In genomic region chr3:121844892-121845291, GRCh38 we compare ENCODE assay signal across 26 cellular contexts.
"Had no signal": no experiment of that assay in that cellular context is flagged by ENCODE, and none has a peak within 500 bp of the region (broad histone marks: within the 10 kb centered on the region; RNA-seq: fewer than 3 reads in every experiment).

No MANE protein-coding gene starts in this region.

- H3K4me2 ChIP-seq: neural progenitor cell had no signal

- H2AFZ ChIP-seq: neural progenitor cell, parathyroid adenoma had no signal

- H3K9ac ChIP-seq: neural progenitor cell, parathyroid adenoma had no signal

- H3K27me3 ChIP-seq: heart left ventricle, neural progenitor cell, neutrophil, sigmoid colon, spleen, suprapubic skin, tibial artery, upper lobe of right lung had no signal

- H3K27ac Mint-ChIP-seq: mesothelial cell of epicardium; natural killer cell; nephron progenitor cell; neural progenitor cell; stimulated activated effector memory CD8-positive, alpha-beta T cell treated with anti-CD3 and anti-CD28 coated beads, Interleukin-12 subunit alpha, Interleukin-12 subunit beta, amount 100 ng/mL, for 72 hours; stimulated activated naive CD8-positive, alpha-beta T cell treated with anti-CD3 and anti-CD28 coated beads, Interleukin-15, Interleukin-2, amounts not matched to agents 100 ng/mL and 50 ng/mL, for 24 hours had no signal

- H3K27me3 Mint-ChIP-seq: naive B cell; stimulated activated naive CD8-positive, alpha-beta T cell treated with anti-CD3 and anti-CD28 coated beads, Interleukin-15, Interleukin-2, amounts not matched to agents 100 ng/mL and 50 ng/mL, for 24 hours had no signal

- H3K4me3 Mint-ChIP-seq: mesothelial cell of epicardium; naive B cell; natural killer cell; nephron progenitor cell; neural progenitor cell; stimulated activated effector memory CD8-positive, alpha-beta T cell treated with anti-CD3 and anti-CD28 coated beads, Interleukin-12 subunit alpha, Interleukin-12 subunit beta, amount 100 ng/mL, for 72 hours; stimulated activated naive CD8-positive, alpha-beta T cell treated with anti-CD3 and anti-CD28 coated beads, Interleukin-15, Interleukin-2, amounts not matched to agents 100 ng/mL and 50 ng/mL, for 24 hours had no signal

- H3K9me3 ChIP-seq: heart left ventricle, left ventricle myocardium inferior, neutrophil, sigmoid colon, spleen, suprapubic skin, thoracic aorta, tibial artery, upper lobe of right lung had no signal

- H3K27ac ChIP-seq: heart left ventricle, left ventricle myocardium inferior, neural progenitor cell, neutrophil, parathyroid adenoma, sigmoid colon, spleen, suprapubic skin, thoracic aorta, tibial artery, upper lobe of right lung had no signal

- H3K4me1 Mint-ChIP-seq: mesothelial cell of epicardium; natural killer cell; nephron progenitor cell; neural progenitor cell; stimulated activated effector memory CD8-positive, alpha-beta T cell treated with anti-CD3 and anti-CD28 coated beads, Interleukin-12 subunit alpha, Interleukin-12 subunit beta, amount 100 ng/mL, for 72 hours had no signal

- ATAC-seq: heart left ventricle; natural killer cell; right cardiac atrium; stimulated activated effector memory CD8-positive, alpha-beta T cell treated with anti-CD3 and anti-CD28 coated beads, Interleukin-12 subunit alpha, Interleukin-12 subunit beta, amount 100 ng/mL, for 72 hours; upper lobe of right lung had no signal

- H3K9me3 Mint-ChIP-seq: naive B cell; natural killer cell; stimulated activated effector memory CD8-positive, alpha-beta T cell treated with anti-CD3 and anti-CD28 coated beads, Interleukin-12 subunit alpha, Interleukin-12 subunit beta, amount 100 ng/mL, for 72 hours; stimulated activated naive CD8-positive, alpha-beta T cell treated with anti-CD3 and anti-CD28 coated beads, Interleukin-15, Interleukin-2, amounts not matched to agents 100 ng/mL and 50 ng/mL, for 24 hours had no signal

- H3K79me2 ChIP-seq: parathyroid adenoma had no signal

- H3K36me3 ChIP-seq: neural progenitor cell, sigmoid colon, suprapubic skin, thoracic aorta, tibial artery, upper lobe of right lung had no signal

- H3K4me3 ChIP-seq: heart left ventricle, left ventricle myocardium inferior, lung, neural progenitor cell, sigmoid colon, spleen, suprapubic skin, thoracic aorta, tibial artery, upper lobe of right lung had no signal

- H3K4me1 ChIP-seq: heart left ventricle, left ventricle myocardium inferior, neural progenitor cell, parathyroid adenoma, sigmoid colon, suprapubic skin, tibial artery, upper lobe of right lung had no signal

- H3K36me3 Mint-ChIP-seq: natural killer cell had no signal

- DNase-seq: hypothalamus; islet precursor cell; left ventricle myocardium inferior; mesendoderm; naive B cell; natural killer cell; nephron progenitor cell; occipital lobe; retina; right cardiac atrium; sigmoid colon; spleen; stimulated activated CD4-positive, alpha-beta T cell treated with anti-CD3 and anti-CD28 coated beads, Interleukin-4, amount 100 ng/mL, for 24 hours; tibial artery; trophoblast cell; upper lobe of right lung had no signal
